In the genomic region with DNA sequence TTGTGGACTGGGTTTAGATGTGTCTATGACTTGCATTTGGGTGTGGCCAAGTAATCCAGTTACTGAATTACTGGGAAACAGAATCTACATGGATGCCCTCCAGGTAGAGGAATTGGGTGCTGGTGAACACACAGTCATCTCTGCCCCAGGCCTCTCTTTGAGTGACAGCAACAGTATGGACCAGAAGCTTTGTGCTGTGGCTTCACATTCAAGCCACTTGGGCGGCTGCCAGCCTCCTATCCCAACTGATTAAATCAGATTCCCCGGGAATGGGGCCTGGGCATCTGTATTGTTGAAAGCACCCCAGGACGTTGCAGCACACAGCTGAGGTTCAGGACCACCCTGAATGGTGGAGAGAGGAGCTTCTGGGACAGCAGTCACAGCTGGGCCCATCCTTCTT, we compare ENCODE assay signal across 7 cellular contexts.
"Had no signal": no experiment of that assay in that cellular context is flagged by ENCODE, and none has a peak within 500 bp of the region (broad histone marks: within the 10 kb centered on the region; RNA-seq: fewer than 3 reads in every experiment).

No MANE protein-coding gene starts in this region.

- H3K36me3 Mint-ChIP-seq: IgD-negative memory B cell had no signal

- H3K27ac ChIP-seq: HL-60 had no signal

- H3K4me3 ChIP-seq: HAP-1 had no signal

- H3K9me3 ChIP-seq: HAP-1 had no signal

- H3K4me3 Mint-ChIP-seq: IgD-negative memory B cell had no signal

- DNase-seq: GOT3, H7, KBM-7 had no signal

- H3K4me1 ChIP-seq: HAP-1 had no signal

- ATAC-seq: HepG2 had no signal

- H3K36me3 ChIP-seq: HAP-1 had no signal

- H3K27ac Mint-ChIP-seq: IgD-negative memory B cell had no signal
